9 cellular contexts compared by ENCODE assay signal in genomic region chr5:132445930-132446329, GRCh38. TPM values are rescaled to one million over a fixed set of nuclear protein-coding genes. Genes with fewer than 3 reads are reported as not detected.
DNase-seq lines count a peak whose midpoint lies in the region; ATAC-seq, FAIRE-seq and TF ChIP-seq lines count a peak whose summit lies in the region.
"Had no signal": no experiment of that assay in that cellular context is flagged by ENCODE, and none has a peak within 500 bp of the region (broad histone marks: within the 10 kb centered on the region; RNA-seq: fewer than 3 reads in every experiment).

No MANE protein-coding gene starts in this region.

- no peak overlapping the region for H2BK12ac ChIP-seq in H9 (ENCODE audit: insufficient read length, low read depth, low read length)

- no peak overlapping the region for H4K91ac ChIP-seq in H9 (ENCODE audit: insufficient read length, low read depth, low read length)

- H4K20me1 ChIP-seq in keratinocyte (ENCODE audit: control insufficient read depth, extremely low read depth, insufficient read depth, low read length): no peaks in the 10 kb centered on the region
- H4K20me1 ChIP-seq in H9 (ENCODE audit: control insufficient read depth, insufficient read depth, insufficient read length): no peaks in the 10 kb centered on the region

- H3K23ac ChIP-seq in H9 (ENCODE audit: insufficient read length, low read depth, low read length): no peak overlapping the region

- H3K36me3 Mint-ChIP-seq in activated T-helper 1 cell treated with anti-CD3 and anti-CD28 coated beads, Interleukin-12 subunit alpha, Interleukin-12 subunit beta, Interleukin-2, Interleukin-4 antibody, amounts not matched to agents 30 ng/mL and 10 ng/mL and 1 ng/mL, durations not matched to agents 14 hours and 24 hours and 36 hours (ENCODE audit: low read depth): peaks cover 46% of the 10 kb centered on the region
- peaks cover 13% of the 10 kb centered on the region for H3K36me3 Mint-ChIP-seq in stimulated activated effector memory CD8-positive, alpha-beta T cell treated with anti-CD3 and anti-CD28 coated beads, Interleukin-12 subunit alpha, Interleukin-12 subunit beta, amount 100 ng/mL, for 72 hours
- H3K36me3 Mint-ChIP-seq in H9 (ENCODE audit: insufficient read depth in 1 of 3, low read depth in 3 of 3): peaks cover 0 to 9% (median 2%) of the 10 kb centered on the region in 3 experiments; a peak in 3 of 7 replicates
- H3K36me3 Mint-ChIP-seq in glutamatergic neuron (ENCODE audit: unreplicated experiment): no peaks in the 10 kb centered on the region

- no peak overlapping the region for H2BK20ac ChIP-seq in H9 (ENCODE audit: low read depth, low read length, poor library complexity, severe bottlenecking)

- WGBS in H9 (ENCODE audit: extremely low coverage, insufficient read length, low lambda C conversion rate): no CpG with 5 or more reads among the region's 3 CpGs

- peaks cover 6% of the 10 kb centered on the region for H3K9me3 Mint-ChIP-seq in activated T-helper 1 cell treated with anti-CD3 and anti-CD28 coated beads, Interleukin-12 subunit alpha, Interleukin-12 subunit beta, Interleukin-2, Interleukin-4 antibody, amounts not matched to agents 30 ng/mL and 10 ng/mL and 1 ng/mL, durations not matched to agents 14 hours and 24 hours and 36 hours
- no peaks in the 10 kb centered on the region for H3K9me3 Mint-ChIP-seq in stimulated activated effector memory CD8-positive, alpha-beta T cell treated with anti-CD3 and anti-CD28 coated beads, Interleukin-12 subunit alpha, Interleukin-12 subunit beta, amount 100 ng/mL, for 72 hours
- H3K9me3 Mint-ChIP-seq in H9: peaks cover 0 to 9% of the 10 kb centered on the region in 2 experiments; a peak in 3 of 5 replicates
- peaks cover 8% of the 10 kb centered on the region for H3K9me3 Mint-ChIP-seq in glutamatergic neuron (ENCODE audit: unreplicated experiment)

- H3K79me1 ChIP-seq in H9 (ENCODE audit: insufficient read depth, low read depth, low read length, poor library complexity, severe bottlenecking): no peaks in the 10 kb centered on the region

- intact Hi-C loops in activated T-helper 1 cell treated with anti-CD3 and anti-CD28 coated beads, Interleukin-12 subunit alpha, Interleukin-12 subunit beta, Interleukin-2, Interleukin-4 antibody, amounts not matched to agents 30 ng/mL and 10 ng/mL and 1 ng/mL, durations not matched to agents 14 hours and 24 hours and 36 hours (cut with micrococcal nuclease): no loop called here

- peaks cover 26% of the 10 kb centered on the region for H3K4me1 ChIP-seq in keratinocyte (ENCODE audit: control insufficient read depth, extremely low read depth, insufficient read depth, low read length)
- peaks cover 5% of the 10 kb centered on the region for H3K4me1 ChIP-seq in H9 (ENCODE audit: insufficient read depth, low read length)

- no peak overlapping the region for H2BK5ac ChIP-seq in H9 (ENCODE audit: insufficient read length, low read length)

- H3K9ac ChIP-seq in keratinocyte (ENCODE audit: control insufficient read depth, extremely low read depth, insufficient read depth, low read length) (peak overlapping the region; percentile 75), H9 (ENCODE audit: extremely low read depth, insufficient read length, low read length) (no peak overlapping the region)

- TF ChIP-seq CTCF in keratinocyte (optimal IDR thresholded peaks at IDR 0.05 in 1 of 3, IDR thresholded peaks at IDR 0.05 in 1 of 3, conservative IDR thresholded peaks at IDR 0.05 in 1 of 3; ENCODE audit: extremely low read depth in 1 of 3, insufficient read depth in 2 of 3, low read length in 3 of 3) (no peak), H9 (conservative IDR thresholded peaks at IDR 0.05) (no peak), glutamatergic neuron (IDR thresholded peaks at IDR 0.05; ENCODE audit: partially characterized antibody, unreplicated experiment) (no peak)

- no peaks in the 10 kb centered on the region for H3K36me3 ChIP-seq in keratinocyte (ENCODE audit: control insufficient read depth in 2 of 2, extremely low read depth in 1 of 2, insufficient read depth in 2 of 2, low read length in 2 of 2)
- H3K36me3 ChIP-seq: colonic mucosa had no signal

- no peak overlapping the region for H3K4me3 ChIP-seq in keratinocyte (ENCODE audit: control insufficient read depth in 2 of 3, extremely low read depth in 1 of 3, insufficient read depth in 2 of 3, low read depth in 1 of 3, low read length in 3 of 3)
- H3K4me3 ChIP-seq: colonic mucosa had no signal

- H3K9me3 ChIP-seq in keratinocyte (ENCODE audit: control insufficient read depth, low read depth, low read length) (no peaks in the 10 kb centered on the region), H9 (ENCODE audit: control insufficient read depth, low read depth, low read length) (no peaks in the 10 kb centered on the region)
- H3K9me3 ChIP-seq: colonic mucosa had no signal

- no peak overlapping the region for H3K4ac ChIP-seq in H9 (ENCODE audit: low read depth, low read length)

- no peak overlapping the region for H2AK5ac ChIP-seq in H9 (ENCODE audit: insufficient read length, low read length)

- no peaks in the 10 kb centered on the region for H3K9me1 ChIP-seq in keratinocyte (ENCODE audit: control insufficient read depth, extremely low read depth, insufficient read depth, low read length)

- H2BK120ac ChIP-seq in H9 (ENCODE audit: low read depth, low read length, poor library complexity, severe bottlenecking): no peak overlapping the region

- peaks cover 73% of the 10 kb centered on the region for H3K4me1 Mint-ChIP-seq in activated T-helper 1 cell treated with anti-CD3 and anti-CD28 coated beads, Interleukin-12 subunit alpha, Interleukin-12 subunit beta, Interleukin-2, Interleukin-4 antibody, amounts not matched to agents 30 ng/mL and 10 ng/mL and 1 ng/mL, durations not matched to agents 14 hours and 24 hours and 36 hours (ENCODE audit: low read depth)
- peaks cover 88% of the 10 kb centered on the region for H3K4me1 Mint-ChIP-seq in stimulated activated effector memory CD8-positive, alpha-beta T cell treated with anti-CD3 and anti-CD28 coated beads, Interleukin-12 subunit alpha, Interleukin-12 subunit beta, amount 100 ng/mL, for 72 hours
- H3K4me1 Mint-ChIP-seq in H9 (peaks cover 32 to 34% of the 10 kb centered on the region in 2 experiments), glutamatergic neuron (ENCODE audit: low read depth, unreplicated experiment) (no peaks in the 10 kb centered on the region)

- H4K8ac ChIP-seq in H9 (replicated peaks; ENCODE audit: insufficient read length, low read depth, low read length): no peak overlapping the region

- H3K79me2 ChIP-seq in keratinocyte (ENCODE audit: control insufficient read depth, insufficient read depth, low read length) (no peaks in the 10 kb centered on the region), H9 (ENCODE audit: insufficient read depth, low read length) (no peaks in the 10 kb centered on the region)

- peak; percentile 17 for DNase-seq in ELR (ENCODE audit: low read depth)
- no peak for DNase-seq in activated T-helper 1 cell treated with anti-CD3 and anti-CD28 coated beads, Interleukin-12 subunit alpha, Interleukin-12 subunit beta, Interleukin-2, Interleukin-4 antibody, amounts not matched to agents 30 ng/mL and 10 ng/mL and 1 ng/mL, durations not matched to agents 14 hours and 24 hours and 36 hours (ENCODE audit: low spot score)
- peak; percentile 84 for DNase-seq in keratinocyte (ENCODE audit: low read depth, low spot score)
- no peak for DNase-seq in stimulated activated effector memory CD8-positive, alpha-beta T cell treated with anti-CD3 and anti-CD28 coated beads, Interleukin-12 subunit alpha, Interleukin-12 subunit beta, amount 100 ng/mL, for 72 hours (ENCODE audit: low spot score in 2 of 2)
- DNase-seq in H9: no peak
- DNase-seq in activated CD4-positive, alpha-beta T cell treated with anti-CD3 and anti-CD28 coated beads for 1 hour: no peak
- no peak for DNase-seq in glutamatergic neuron

- FAIRE-seq in keratinocyte (lab: Jason Lieb, UNC): no peak

- no peaks in the 10 kb centered on the region for H3K27me3 ChIP-seq in keratinocyte (ENCODE audit: control insufficient read depth, extremely low read depth, insufficient read depth, low read length)
- no peaks in the 10 kb centered on the region; the same call in 1 of the 2 replicates for H3K27me3 ChIP-seq in H9 (ENCODE audit: insufficient read depth, low read length)
- H3K27me3 ChIP-seq: colonic mucosa had no signal

- no peak for ATAC-seq in stimulated activated effector memory CD8-positive, alpha-beta T cell treated with anti-CD3 and anti-CD28 coated beads, Interleukin-12 subunit alpha, Interleukin-12 subunit beta, amount 100 ng/mL, for 72 hours
- ATAC-seq in HG02571 (IDR thresholded peaks at IDR 0.05; ENCODE audit: unreplicated experiment): no peak

- H2BK15ac ChIP-seq in H9 (ENCODE audit: low read depth, low read length): no peak overlapping the region

- H3K27ac Mint-ChIP-seq in activated T-helper 1 cell treated with anti-CD3 and anti-CD28 coated beads, Interleukin-12 subunit alpha, Interleukin-12 subunit beta, Interleukin-2, Interleukin-4 antibody, amounts not matched to agents 30 ng/mL and 10 ng/mL and 1 ng/mL, durations not matched to agents 14 hours and 24 hours and 36 hours: peak overlapping the region; percentile 41
- peak overlapping the region; percentile 98 for H3K27ac Mint-ChIP-seq in stimulated activated effector memory CD8-positive, alpha-beta T cell treated with anti-CD3 and anti-CD28 coated beads, Interleukin-12 subunit alpha, Interleukin-12 subunit beta, amount 100 ng/mL, for 72 hours
- H3K27ac Mint-ChIP-seq in H9 (peak overlapping the region in 1 of 3 experiments; percentile 21; a peak in 1 of 7 replicates), glutamatergic neuron (ENCODE audit: unreplicated experiment) (no peak overlapping the region)

- H3K23me2 ChIP-seq in H9 (ENCODE audit: insufficient read length, low read depth, low read length, poor library complexity, severe bottlenecking): no peaks in the 10 kb centered on the region

- no peaks in the 10 kb centered on the region for H3K27me3 Mint-ChIP-seq in activated T-helper 1 cell treated with anti-CD3 and anti-CD28 coated beads, Interleukin-12 subunit alpha, Interleukin-12 subunit beta, Interleukin-2, Interleukin-4 antibody, amounts not matched to agents 30 ng/mL and 10 ng/mL and 1 ng/mL, durations not matched to agents 14 hours and 24 hours and 36 hours (ENCODE audit: insufficient read depth)
- H3K27me3 Mint-ChIP-seq in H9 (ENCODE audit: low read depth) (peaks cover 8% of the 10 kb centered on the region), glutamatergic neuron (ENCODE audit: unreplicated experiment) (peaks cover 7% of the 10 kb centered on the region)

- no peak overlapping the region for H4K5ac ChIP-seq in H9 (ENCODE audit: insufficient read length, low read depth, low read length)

- no peak overlapping the region for H3T11ph ChIP-seq in H9 (ENCODE audit: low read length)

- H3K56ac ChIP-seq in H9 (ENCODE audit: insufficient read length, low read depth, low read length): no peak overlapping the region

- H3K4me2 ChIP-seq in keratinocyte (ENCODE audit: control insufficient read depth, extremely low read depth, insufficient read depth, low read depth, low read length) (peak overlapping the region; percentile 69), H9 (ENCODE audit: insufficient read depth, insufficient read length, low read length) (no peak overlapping the region)

- H2AFZ ChIP-seq in keratinocyte (ENCODE audit: control insufficient read depth, low read length) (peak overlapping the region; percentile 55), H9 (ENCODE audit: low read length) (no peak overlapping the region)

- H3K14ac ChIP-seq in H9 (ENCODE audit: insufficient read depth, low read length): no peak overlapping the region

- H3K4me3 Mint-ChIP-seq in activated T-helper 1 cell treated with anti-CD3 and anti-CD28 coated beads, Interleukin-12 subunit alpha, Interleukin-12 subunit beta, Interleukin-2, Interleukin-4 antibody, amounts not matched to agents 30 ng/mL and 10 ng/mL and 1 ng/mL, durations not matched to agents 14 hours and 24 hours and 36 hours: no peak overlapping the region
- H3K4me3 Mint-ChIP-seq in stimulated activated effector memory CD8-positive, alpha-beta T cell treated with anti-CD3 and anti-CD28 coated beads, Interleukin-12 subunit alpha, Interleukin-12 subunit beta, amount 100 ng/mL, for 72 hours: no peak overlapping the region
- H3K4me3 Mint-ChIP-seq in H9 (no peak overlapping the region), glutamatergic neuron (ENCODE audit: unreplicated experiment) (no peak overlapping the region)

- dilution Hi-C loops in keratinocyte (cut with MboI; ENCODE audit: extremely low pct_ligation_motif_present, low sequenced_read_pairs): no loop called here

- H3K27ac ChIP-seq in keratinocyte (ENCODE audit: control insufficient read depth, insufficient read depth, low read length) (peak overlapping the region; percentile 93), H9 (ENCODE audit: insufficient read length, low read depth, low read length) (no peak overlapping the region)

- H3K18ac ChIP-seq in H9 (ENCODE audit: insufficient read length, low read depth, low read length): no peak overlapping the region

RNA-seq across cellular contexts. Expression of gene IRF1, which starts 44.6 kb away (rescaled TPM):
- total RNA-seq in activated T-helper 1 cell treated with anti-CD3 and anti-CD28 coated beads, Interleukin-12 subunit alpha, Interleukin-12 subunit beta, Interleukin-2, Interleukin-4 antibody, amounts not matched to agents 30 ng/mL and 10 ng/mL and 1 ng/mL, durations not matched to agents 14 hours and 24 hours and 36 hours: 190 and 198 TPM in 2 replicates
- 3.7 to 16.4 TPM (median 6.2 TPM) in 3 replicates for polyA plus RNA-seq in keratinocyte
- polyA plus RNA-seq in keratinocyte (2011; ENCODE audit: low read depth): 1.5 TPM
- polyA plus RNA-seq in keratinocyte (2011; cell fraction: cytosol; rRNA removed): 5.1 and 5.5 TPM in 2 replicates
- 10.1 and 10.5 TPM in 2 replicates for polyA plus RNA-seq in keratinocyte (2011; cell fraction: nucleus; rRNA removed)
- polyA plus RNA-seq in keratinocyte (2012; ENCODE audit: low replicate concordance): 3.0 and 14.7 TPM in 2 replicates
- 4.8 to 17.6 TPM (median 13.9 TPM) in 3 replicates for polyA minus RNA-seq in keratinocyte
- 2.1 TPM for polyA minus RNA-seq in keratinocyte (2011; cell fraction: cytosol; rRNA and poly(A)+ RNA removed)
- 8.0 and 9.3 TPM in 2 replicates for polyA minus RNA-seq in keratinocyte (2011; cell fraction: nucleus; rRNA and poly(A)+ RNA removed)
- 7.2 and 8.7 TPM in 2 replicates for total RNA-seq in H9 (2021)
- total RNA-seq in glutamatergic neuron (ENCODE audit: unreplicated experiment): 2.8 TPM

Comparison
In these comparisons a context has a peak if more than half of its experiments do, and no peak if none do; other contexts are left out.
1. DNase-seq: peak in ELR (single experiment) and keratinocyte (single experiment); none in activated T-helper 1 cell treated with anti-CD3 and anti-CD28 coated beads, Interleukin-12 subunit alpha, Interleukin-12 subunit beta, Interleukin-2, Interleukin-4 antibody, amounts not matched to agents 30 ng/mL and 10 ng/mL and 1 ng/mL, durations not matched to agents 14 hours and 24 hours and 36 hours (single experiment), stimulated activated effector memory CD8-positive, alpha-beta T cell treated with anti-CD3 and anti-CD28 coated beads, Interleukin-12 subunit alpha, Interleukin-12 subunit beta, amount 100 ng/mL, for 72 hours (0 of 2), H9 (single experiment), activated CD4-positive, alpha-beta T cell treated with anti-CD3 and anti-CD28 coated beads for 1 hour (single experiment) and glutamatergic neuron (single experiment).
2. RNA of gene IRF1, which starts 44.6 kb away (total RNA-seq): 190 to 198 TPM in activated T-helper 1 cell treated with anti-CD3 and anti-CD28 coated beads, Interleukin-12 subunit alpha, Interleukin-12 subunit beta, Interleukin-2, Interleukin-4 antibody, amounts not matched to agents 30 ng/mL and 10 ng/mL and 1 ng/mL, durations not matched to agents 14 hours and 24 hours and 36 hours; 7.2 to 8.7 TPM in H9 and 2.8 TPM in glutamatergic neuron (single experiment); every median in the first group is over 10 times any median in the second.